ENCODE assay signal across 8 cellular contexts in the genomic region with DNA sequence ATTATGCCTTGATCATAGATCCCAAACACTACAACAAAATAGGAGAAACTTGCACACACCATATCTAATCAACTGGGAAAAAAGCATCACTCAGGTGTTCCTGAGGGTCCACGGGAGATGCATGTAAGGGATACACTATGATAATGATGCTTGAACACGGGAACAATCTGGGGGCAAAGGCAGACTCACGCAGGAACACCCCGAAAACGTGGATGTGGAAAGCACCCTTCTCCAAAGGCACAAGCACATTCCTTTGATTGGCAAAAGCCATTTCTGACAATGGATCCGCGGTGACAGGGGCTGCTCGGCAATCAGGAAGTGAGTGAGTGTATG. TPM values are rescaled to one million over a fixed set of nuclear protein-coding genes. Genes with fewer than 3 reads are reported as not detected.
DNase-seq lines count a peak whose midpoint lies in the region; ATAC-seq and TF ChIP-seq lines count a peak whose summit lies in the region.

No MANE protein-coding gene starts in this region.

- peaks cover 46% of the 10 kb centered on the region for H4K20me1 ChIP-seq in IMR-90 (ENCODE audit: insufficient read depth, low read length)

- H2BK20ac ChIP-seq in IMR-90 (ENCODE audit: low read depth, low read length), result no peak overlapping the region

- dilution Hi-C loops in IMR-90 (cut with HindIII; ENCODE audit: low sequenced_read_pairs, unreplicated experiment), result no loop called here

- ATAC-seq in IMR-90 (ENCODE audit: low read depth) (no peak), mucosa of descending colon (peak; percentile 32), HG02981 (IDR thresholded peaks at IDR 0.05; ENCODE audit: unreplicated experiment) (no peak)

- CTCF ChIA-PET in Caco-2 (lab: Charles Lee) (interaction anchor here (0.9 kb wide), 1 partner anchor 44 kb away, joined by 4 read pairs; no protein-coding TSS in a partner anchor), IMR-90 (lab: Yijun Ruan, JAX) (interaction anchor here (0.6 to 1.3 kb wide), 2 partner anchors 45 to 1467 kb away, joined by 3 read pairs; no protein-coding TSS in a partner anchor)

- DNase-seq in Caco-2 (peak; percentile 61 to 67), IMR-90 (peak; percentile 21), breast epithelium (ENCODE audit: low spot score in 2 of 2) (no peak), mucosa of descending colon (peak in 1 of 3 donors; percentile 49), uterus (no peak), kidney glomerular epithelial cell (lab: John Stamatoyannopoulos, UW) (no peak), NCI-H446 treated with DMSO at 0.1 percent for 48 hours (lab: John Stamatoyannopoulos, UW) (no peak)

- H3K36me3 Mint-ChIP-seq in Caco-2 (ENCODE audit: insufficient read depth, unreplicated experiment), result peaks cover 14% of the 10 kb centered on the region

- H3K9ac ChIP-seq in IMR-90 (ENCODE audit: low read depth, low read length), result peak overlapping the region; percentile 82

- H3K4me1 ChIP-seq in Caco-2 (peaks cover 26% of the 10 kb centered on the region), IMR-90 (ENCODE audit: control insufficient read depth, insufficient read depth, low read length) (peaks cover 6% of the 10 kb centered on the region; the same call in 1 of the 2 replicates), breast epithelium (peaks cover 0 to 15% of the 10 kb centered on the region in 2 donors), mucosa of descending colon (ENCODE audit: low read depth) (peaks cover 24% of the 10 kb centered on the region), uterus (no peaks in the 10 kb centered on the region)

- H4K91ac ChIP-seq in IMR-90 (ENCODE audit: insufficient read depth, low read depth, low read length), result peak overlapping the region; percentile 5; the same call in 1 of the 2 replicates

- H3K27me3 Mint-ChIP-seq in Caco-2 (ENCODE audit: insufficient read depth, unreplicated experiment), result no peaks in the 10 kb centered on the region

- no peak for TF ChIP-seq RAD21 in IMR-90 (IDR thresholded peaks at IDR 0.05; ENCODE audit: low read length)

- in situ Hi-C loops in IMR-90 (cut with MboI; ENCODE audit: low sequenced_read_pairs), result no loop called here

- H2BK5ac ChIP-seq in IMR-90 (ENCODE audit: low read depth, low read length, poor library complexity, severe bottlenecking), result peak overlapping the region; percentile 3

- H3K4ac ChIP-seq in IMR-90 (ENCODE audit: low read depth, low read length), result peak overlapping the region; percentile 78

- TF ChIP-seq POLR2A in IMR-90 (IDR thresholded peaks at IDR 0.05; ENCODE audit: low read depth, low read length) (no peak), breast epithelium (IDR thresholded peaks at IDR 0.05) (no peak), uterus (IDR thresholded peaks at IDR 0.05) (no peak)

- H3K27ac ChIP-seq in IMR-90 (ENCODE audit: insufficient read depth, low read length) (peak overlapping the region; percentile 10; the same call in 1 of the 2 replicates), breast epithelium (peak overlapping the region; percentile 93 to 98), uterus (peak overlapping the region; percentile 94)

- H3K9me3 ChIP-seq in Caco-2, result no peaks in the 10 kb centered on the region
- H3K9me3 ChIP-seq in IMR-90 (ENCODE audit: control insufficient read depth, insufficient read depth, low read length), result no peaks in the 10 kb centered on the region
- H3K9me3 ChIP-seq in breast epithelium, result no peaks in the 10 kb centered on the region
- no peaks in the 10 kb centered on the region for H3K9me3 ChIP-seq in mucosa of descending colon
- H3K9me3 ChIP-seq in uterus, result no peaks in the 10 kb centered on the region

- no peaks in the 10 kb centered on the region for H3K9me3 Mint-ChIP-seq in Caco-2 (ENCODE audit: unreplicated experiment)

- POLR2A ChIA-PET in Caco-2 (lab: Charles Lee) (interaction anchor here (1.7 kb wide), 1 partner anchor 54 kb away, joined by 6 read pairs; a partner anchor contains a TSS), IMR-90 (lab: Charles Lee; ENCODE audit: unreplicated experiment) (no interaction called here)

- no peak overlapping the region for H4K5ac ChIP-seq in IMR-90 (ENCODE audit: low read depth, low read length)

- peaks cover 5% of the 10 kb centered on the region; the same call in 1 of the 2 replicates for H3K9me1 ChIP-seq in IMR-90 (ENCODE audit: insufficient read depth, low read length)

- H3K36me3 ChIP-seq in Caco-2 (ENCODE audit: control insufficient read depth, insufficient read depth, low read length) (no peaks in the 10 kb centered on the region), IMR-90 (ENCODE audit: control insufficient read depth, insufficient read depth, low read length) (no peaks in the 10 kb centered on the region), breast epithelium (no peaks in the 10 kb centered on the region), mucosa of descending colon (ENCODE audit: low read depth) (no peaks in the 10 kb centered on the region), uterus (no peaks in the 10 kb centered on the region)

- H3K27me3 ChIP-seq in Caco-2 (replicated peaks; ENCODE audit: control insufficient read depth, insufficient read depth, low read length) (no peaks in the 10 kb centered on the region), IMR-90 (ENCODE audit: control insufficient read depth, insufficient read depth, low read length) (no peaks in the 10 kb centered on the region), breast epithelium (no peaks in the 10 kb centered on the region), uterus (no peaks in the 10 kb centered on the region)

- H3K79me1 ChIP-seq in IMR-90 (ENCODE audit: low read depth in 1 of 2, low read length in 2 of 2), result peaks cover 18 to 41% of the 10 kb centered on the region in 2 experiments

- H3K4me1 Mint-ChIP-seq in Caco-2 (ENCODE audit: low read depth, unreplicated experiment), result peaks cover 27% of the 10 kb centered on the region

- H3K4me3 ChIP-seq in Caco-2 (ENCODE audit: low read depth, low read length) (peak overlapping the region; percentile 64), IMR-90 (ENCODE audit: insufficient read depth, low read depth, low read length) (peak overlapping the region; percentile 80), breast epithelium (peak overlapping the region; percentile 93 to 99 (median 99)), mucosa of descending colon (no peak overlapping the region), uterus (peak overlapping the region; percentile 89 to 98)

- no TSS peak for BruUV-seq in Caco-2 (replicated peaks; lab: Mats Ljungman, UMichigan)
- no TSS peak for BruUV-seq in IMR-90 (replicated peaks; lab: Mats Ljungman, UMichigan)

- no peak overlapping the region; the same call in 2 of the 3 replicates for H2BK15ac ChIP-seq in IMR-90 (ENCODE audit: low read depth, low read length)

- peak overlapping the region in 1 of 2 experiments; percentile 42; a peak in 1 of 4 replicates for H4K8ac ChIP-seq in IMR-90 (ENCODE audit: low read depth in 2 of 2, low read length in 2 of 2)

- peak overlapping the region; percentile 77 for H3K4me3 Mint-ChIP-seq in Caco-2 (ENCODE audit: unreplicated experiment)

- H2AK5ac ChIP-seq in IMR-90 (ENCODE audit: low read depth, low read length), result peak overlapping the region; percentile 84

- no peak overlapping the region for H2BK120ac ChIP-seq in IMR-90 (ENCODE audit: low read depth, low read length)

- TF ChIP-seq CTCF in Caco-2 (IDR thresholded peaks at IDR 0.05; ENCODE audit: insufficient read depth in 1 of 2, low read depth in 1 of 2, low read length in 1 of 2, severe bottlenecking in 1 of 2, unreplicated experiment in 1 of 2) (no peak), IMR-90 (conservative IDR thresholded peaks at IDR 0.05; ENCODE audit: low read depth, low read length) (no peak), breast epithelium (IDR thresholded peaks at IDR 0.05) (no peak), mucosa of descending colon (IDR thresholded peaks at IDR 0.05) (no peak), uterus (IDR thresholded peaks at IDR 0.05) (no peak)

- no peak overlapping the region for H3K18ac ChIP-seq in IMR-90 (ENCODE audit: low read depth, low read length)

- H3K14ac ChIP-seq in IMR-90 (replicated peaks; ENCODE audit: low read depth, low read length), result peak overlapping the region; percentile 91

- peak overlapping the region; percentile 93 for H3K4me2 ChIP-seq in IMR-90 (ENCODE audit: low read depth, low read length)

- peak overlapping the region; percentile 76 for H3K27ac Mint-ChIP-seq in Caco-2 (ENCODE audit: unreplicated experiment)

- H3K56ac ChIP-seq in IMR-90 (ENCODE audit: extremely low read depth, insufficient read depth, low read length), result peak overlapping the region; percentile 59; the same call in 1 of the 2 replicates

- intact Hi-C loops in Caco-2 (cut with micrococcal nuclease; ENCODE audit: unreplicated experiment) (loop anchor here (5.0 kb wide), 1 partner anchor 1313 kb away; a partner anchor contains a TSS), IMR-90 (cut with micrococcal nuclease) (loop anchor here (5.0 kb wide), 1 partner anchor 37 kb away; no protein-coding TSS in a partner anchor), breast epithelium (cut with DNase I; ENCODE audit: low total_unique reads) (no loop called here), mucosa of descending colon (cut with DNase I, micrococcal nuclease) (no loop called here), uterus (cut with DNase I; ENCODE audit: low total_unique reads) (no loop called here)

- H3K23ac ChIP-seq in IMR-90 (ENCODE audit: low read depth, low read length), result peak overlapping the region; percentile 97

- WGBS in IMR-90 (ENCODE audit: extremely low coverage in 2 of 2, insufficient read length in 1 of 2), 2 experiments, result no CpG with 5 or more reads among the region's 8 CpGs

- peak overlapping the region; percentile 83 for H2AK9ac ChIP-seq in IMR-90 (replicated peaks; ENCODE audit: low read depth, low read length, poor library complexity)

- H2AFZ ChIP-seq in IMR-90 (replicated peaks; ENCODE audit: low read length, poor library complexity), result peak overlapping the region; percentile 89

TF ChIP-seq in IMR-90, 13 proteins besides CTCF, POLR2A, EP300 and RAD21 (continues in another document):
- no peak for TF ChIP-seq CEBPB (IDR thresholded peaks at IDR 0.05; ENCODE audit: low read depth, low read length)
- TF ChIP-seq RCOR1 (IDR thresholded peaks at IDR 0.05; ENCODE audit: insufficient replicate concordance, low read length), result no peak

RNA-seq across cellular contexts. Expression of a gene that starts 1.3 kb away (rescaled TPM):
- total RNA-seq in Caco-2 (2022), result 89.3 and 92.6 TPM in 2 replicates
- total RNA-seq in IMR-90 (2012; rRNA removed), result 8.8 and 9.7 TPM in 2 replicates
- polyA plus RNA-seq in IMR-90 (2012; rRNA removed), result 3.3 and 3.6 TPM in 2 replicates
- 1.1 and 1.9 TPM in 2 replicates for polyA plus RNA-seq in IMR-90 (2012; cell fraction: cytosol; rRNA removed)
- polyA plus RNA-seq in IMR-90 (2012; cell fraction: nucleus; rRNA removed; ENCODE audit: low replicate concordance), result 4.0 and 17.5 TPM in 2 replicates
- total RNA-seq in breast epithelium, result 100 to 1,000 TPM in 1 of 3 donors, 10 to 100 TPM in 2; 34.2 to 157 (median 72.4) TPM
- 100 to 1,000 TPM in 1 of 3 donors, 10 to 100 TPM in 2; 44.4 to 117 (median 46.9) TPM for total RNA-seq in mucosa of descending colon
- total RNA-seq in uterus, result 10 to 100 TPM; 17.6 to 65.3 (median 36.2) TPM

RNA-seq across cellular contexts. Expression of a gene that starts 53.9 kb away (rescaled TPM):
- total RNA-seq in Caco-2 (2022) (761 and 848 TPM in 2 replicates), IMR-90 (2012; rRNA removed) (283 and 304 TPM in 2 replicates), breast epithelium (100 to 1,000 TPM; 100 to 110 (median 108) TPM), mucosa of descending colon (100 to 1,000 TPM; 173 to 227 (median 216) TPM), uterus (10 to 100 TPM; 63.5 to 98.4 (median 79.6) TPM)
- 291 and 294 TPM in 2 replicates for polyA plus RNA-seq in IMR-90 (2012; rRNA removed)
- polyA plus RNA-seq in IMR-90 (2012; cell fraction: cytosol; rRNA removed), result 134 and 174 TPM in 2 replicates
- polyA plus RNA-seq in IMR-90 (2012; cell fraction: nucleus; rRNA removed; ENCODE audit: low replicate concordance), result 98.7 and 105 TPM in 2 replicates

Comparison
In these comparisons a context has a peak if more than half of its experiments do, and no peak if none do; other contexts are left out.
1. DNase-seq: peak in Caco-2 (2 of 2) and IMR-90 (single experiment); none in breast epithelium (0 of 2), uterus (0 of 2), kidney glomerular epithelial cell (single experiment) and NCI-H446 treated with DMSO at 0.1 percent for 48 hours (single experiment).
2. H3K27ac ChIP-seq: peak in every context shown above with its lines; median percentile 96 in breast epithelium; 94 in uterus; 10 in IMR-90.
3. intact Hi-C loops: an anchor here in Caco-2 (5.0 kb wide) and IMR-90 (5.0 kb wide); none called in breast epithelium, mucosa of descending colon and uterus.